Comparison of ENCODE assay signal across 25 cellular contexts in the genomic region with DNA sequence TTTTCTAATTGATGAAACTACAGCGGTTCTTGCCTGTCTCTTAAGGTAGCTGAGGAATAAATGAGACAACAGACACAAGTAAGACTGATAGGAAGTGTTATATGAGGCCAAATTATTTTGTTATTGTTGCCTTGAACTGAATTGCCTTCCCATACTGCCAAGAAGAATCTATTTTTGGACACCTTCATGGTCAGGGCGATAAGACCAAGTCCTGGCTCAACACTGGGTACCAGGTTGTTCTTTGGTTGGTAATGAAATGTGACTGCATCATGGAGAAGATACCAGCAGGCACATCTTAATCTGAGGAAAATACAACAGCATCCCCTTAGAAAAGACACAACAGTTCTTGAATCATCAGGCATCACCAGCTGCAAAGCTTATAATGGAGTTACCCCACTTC. TPM values are rescaled to one million over a fixed set of nuclear protein-coding genes. Genes with fewer than 3 reads are reported as not detected.
"Had no signal": no experiment of that assay in that cellular context is flagged by ENCODE, and none has a peak within 500 bp of the region (broad histone marks: within the 10 kb centered on the region; RNA-seq: fewer than 3 reads in every experiment).

No MANE protein-coding gene starts in this region.

- ATAC-seq: K562, SK-N-SH treated with all-trans-retinoic acid at 6 μM for 48 hours had no signal

- H3K27me3 ChIP-seq: SJCRH30 had no signal

- H3K4me3 Mint-ChIP-seq: IgD-negative memory B cell had no signal

- FAIRE-seq: HTR-8/SVneo, K562, RCC 7860 had no signal

- H3K27me3 Mint-ChIP-seq: IgD-negative memory B cell had no signal

- H3K4me1 Mint-ChIP-seq: IgD-negative memory B cell had no signal

- H3K27ac ChIP-seq: HL-60, KMS-11, SJCRH30 had no signal

- DNase-seq: Kasumi-1, MM.1S, NCI-H1092 treated with DMSO at 0.1 percent for 48 hours, NCI-H1436, NCI-H187, NCI-H2029, NCI-H2081 treated with DMSO at 0.1 percent for 48 hours, NCI-H2171, NCI-H226, NCI-H446, NCI-H510A, NCI-H524 treated with DMSO at 0.1 percent for 48 hours, NCI-H69, NCI-H774, RPMI8226, SHP77 treated with DMSO at 0.1 percent for 48 hours, SJCRH30 had no signal

- H3K4me2 ChIP-seq: KMS-11 had no signal

- H3K9me3 Mint-ChIP-seq: IgD-negative memory B cell had no signal

- H3K36me3 ChIP-seq: SJCRH30 had no signal

- H3K9me3 ChIP-seq: SJCRH30 had no signal

- H3K4me3 ChIP-seq: K562, SJCRH30 had no signal

- H3K27ac Mint-ChIP-seq: IgD-negative memory B cell had no signal

RNA-seq across cellular contexts. Expression of gene MSGN1, which starts 23.7 kb away (rescaled TPM):
- total RNA-seq: K562, M059J, SJCRH30 had no signal
- polyA plus RNA-seq: IgD-negative memory B cell, K562 had no signal

RNA-seq across cellular contexts. Expression of gene KCNS3, which starts 38.5 kb away (rescaled TPM):
- polyA plus RNA-seq: IgD-negative memory B cell had no signal
